In the genomic region with DNA sequence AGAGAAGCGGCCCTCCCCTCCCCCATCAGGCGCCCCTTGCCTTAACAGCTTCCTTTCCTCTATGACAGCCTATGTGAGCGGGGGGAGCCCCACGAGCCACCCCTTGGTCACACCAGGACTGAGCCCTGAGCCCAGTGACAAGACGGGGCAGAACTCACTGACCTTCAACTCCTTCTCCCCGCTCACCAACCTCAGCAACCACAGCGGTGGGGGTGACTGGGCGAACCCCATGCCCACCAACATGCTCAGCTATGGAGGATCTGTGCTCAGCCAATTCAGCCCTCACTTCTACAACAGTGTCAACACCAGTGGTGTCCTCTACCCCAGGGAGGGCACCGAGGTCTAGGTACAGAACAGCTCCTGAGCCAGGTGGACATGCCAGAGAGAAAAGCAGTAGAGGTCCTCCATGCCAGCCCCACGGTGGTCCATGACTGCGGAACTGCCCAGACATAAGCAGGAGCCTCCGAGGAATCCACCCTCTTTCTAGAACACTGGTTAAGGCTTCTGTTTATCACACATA, we compare ENCODE assay signal across 33 cellular contexts. TPM values are rescaled to one million over a fixed set of nuclear protein-coding genes. Genes with fewer than 3 reads are reported as not detected.
"Had no signal": no experiment of that assay in that cellular context is flagged by ENCODE, and none has a peak within 500 bp of the region (broad histone marks: within the 10 kb centered on the region; RNA-seq: fewer than 3 reads in every experiment).

No MANE protein-coding gene starts in this region.

- H3K27me3 ChIP-seq: body of pancreas, left lung, pancreas, sigmoid colon, testis, transverse colon, uterus had no signal

- H3K4me3 Mint-ChIP-seq: activated naive CD8-positive, alpha-beta T cell; activated T-cell treated with anti-CD3 and anti-CD28 coated beads, Interleukin-2, amount 50 U/mL, for 72 hours; nephron had no signal

- H3K9me3 ChIP-seq: body of pancreas, left lung, pancreas, prostate gland, sigmoid colon, testis, transverse colon, uterus had no signal

- H3K4me1 ChIP-seq: body of pancreas, pancreas, prostate gland, sigmoid colon, testis, transverse colon, uterus had no signal

- ATAC-seq: activated T-cell treated with anti-CD3 and anti-CD28 coated beads, Interleukin-2, amount 50 U/mL, for 72 hours; body of pancreas; esophagus mucosa; left lung; pancreas had no signal

- H3K27me3 Mint-ChIP-seq: activated naive CD8-positive, alpha-beta T cell had no signal

- DNase-seq: activated CD4-positive, alpha-beta T cell treated with anti-CD3 and anti-CD28 coated beads for 4 hours; activated CD4-positive, alpha-beta T cell treated with anti-CD3 and anti-CD28 coated beads, Interleukin-2, amount 50 U/mL, for 4 hours; activated CD4-positive, CD25-positive, alpha-beta regulatory T cell; activated effector memory CD4-positive, alpha-beta T cell treated with Interleukin-2 at 50 U/mL for 16 hours; activated naive CD4-positive, alpha-beta T cell treated with Interleukin-2 at 50 U/mL for 16 hours; activated T-cell treated with anti-CD3 and anti-CD28 coated beads for 4 hours; activated T-cell treated with anti-CD3 and anti-CD28 coated beads, Interleukin-2, amount 50 U/mL, for 72 hours; anterior cingulate cortex; body of pancreas; effector memory CD4-positive, alpha-beta T cell; foreskin fibroblast; hippocampal formation; left lung; pancreas; retina; sigmoid colon; small intestine; stimulated activated CD4-positive, alpha-beta T cell treated with anti-CD3 and anti-CD28 coated beads, Interleukin-1b, Interleukin-23, amount 100 ng/mL, for 48 hours; stimulated activated CD4-positive, alpha-beta T cell treated with anti-CD3 and anti-CD28 coated beads, Interleukin-4, amount 100 ng/mL, for 4 hours; stimulated activated naive CD4-positive, alpha-beta T cell; testis; transverse colon; uterus had no signal

- H3K9me3 Mint-ChIP-seq: activated T-cell treated with anti-CD3 and anti-CD28 coated beads, Interleukin-2, amount 50 U/mL, for 72 hours; nephron had no signal

- H3K4me3 ChIP-seq: body of pancreas, left lung, lung, pancreas, prostate gland, sigmoid colon, testis, transverse colon, uterus had no signal

- H3K36me3 Mint-ChIP-seq: activated naive CD8-positive, alpha-beta T cell had no signal

- H3K4me1 Mint-ChIP-seq: nephron had no signal

- H3K27ac ChIP-seq: body of pancreas, left lung, pancreas, prostate gland, sigmoid colon, testis, transverse colon, uterus had no signal

- H3K27ac Mint-ChIP-seq: activated naive CD8-positive, alpha-beta T cell; activated T-cell treated with anti-CD3 and anti-CD28 coated beads, Interleukin-2, amount 50 U/mL, for 72 hours; nephron had no signal

- H3K36me3 ChIP-seq: left lung, pancreas, prostate gland, sigmoid colon, transverse colon, uterus had no signal

RNA-seq across cellular contexts. Expression of gene FOXI1, which starts 2.6 kb away (rescaled TPM):
- total RNA-seq: activated T-cell treated with anti-CD3 and anti-CD28 coated beads, Interleukin-2, amount 50 U/mL, for 72 hours; body of pancreas; dermis microvascular lymphatic vessel endothelial cell; endothelial cell of umbilical vein; kidney epithelial cell; left lung; lung; mesenteric fat pad; sigmoid colon; T-helper 1 cell treated with Interleukin-12 subunit alpha and Interleukin-12 subunit beta and Interleukin-4 antibody, amounts not matched to agents 30 ng/mL and 1 ng/mL, for 36 hours; transverse colon; uterus had no signal
- polyA plus RNA-seq: endothelial cell of umbilical vein had no signal
